Comparison of ENCODE assay signal across 25 cellular contexts in genomic region chr1:94666797-94667196, GRCh38.
"Had no signal": no experiment of that assay in that cellular context is flagged by ENCODE, and none has a peak within 500 bp of the region (broad histone marks: within the 10 kb centered on the region; RNA-seq: fewer than 3 reads in every experiment).

No MANE protein-coding gene starts in this region.

- FAIRE-seq: endothelial cell of umbilical vein, islet of Langerhans had no signal

- H3K36me3 ChIP-seq: ascending aorta, brain microvascular endothelial cell, left ventricle myocardium inferior, right lobe of liver, transverse colon had no signal

- H3K9me3 Mint-ChIP-seq: activated naive CD4-positive, alpha-beta T cell treated with anti-CD3 and anti-CD28 coated beads, Interleukin-2, amount 10 ng/mL, durations not matched to agents 7 days and 5 days; activated naive CD8-positive, alpha-beta T cell treated with anti-CD3 and anti-CD28 coated beads, Interleukin-2, amount 10 ng/mL, durations not matched to agents 7 days and 5 days; effector memory CD8-positive, alpha-beta T cell had no signal

- H3K4me1 Mint-ChIP-seq: activated naive CD4-positive, alpha-beta T cell treated with anti-CD3 and anti-CD28 coated beads, Interleukin-2, amount 10 ng/mL, durations not matched to agents 7 days and 5 days; activated naive CD8-positive, alpha-beta T cell treated with anti-CD3 and anti-CD28 coated beads, Interleukin-2, amount 10 ng/mL, durations not matched to agents 7 days and 5 days had no signal

- H3K4me1 ChIP-seq: ascending aorta, left ventricle myocardium inferior had no signal

- H3K4me3 ChIP-seq: ascending aorta, left ventricle myocardium inferior, lung, mucosa of descending colon, right lobe of liver, testis, transverse colon had no signal

- DNase-seq: activated CD4-positive, alpha-beta T cell treated with anti-CD3 and anti-CD28 coated beads for 4 hours; activated CD4-positive, alpha-beta T cell treated with anti-CD3 and anti-CD28 coated beads, Interleukin-2, amount 50 U/mL, for 4 hours; activated effector memory CD4-positive, alpha-beta T cell treated with Interleukin-2 at 50 U/mL for 16 hours; activated naive CD4-positive, alpha-beta T cell treated with anti-CD3 and anti-CD28 coated beads, Interleukin-2, amount 10 ng/mL, durations not matched to agents 7 days and 5 days; activated naive CD8-positive, alpha-beta T cell treated with anti-CD3 and anti-CD28 coated beads, Interleukin-2, amount 10 ng/mL, durations not matched to agents 7 days and 5 days; brain microvascular endothelial cell; caudate nucleus; cortex of kidney; effector memory CD8-positive, alpha-beta T cell; foreskin fibroblast; head of caudate nucleus; hippocampal formation; left ventricle myocardium inferior; mucosa of descending colon; right lobe of liver; stimulated activated CD4-positive, alpha-beta T cell treated with anti-CD3 and anti-CD28 coated beads, Interleukin-12 subunit alpha, Interleukin-12 subunit beta, amount 100 ng/mL, for 4 hours; stimulated activated CD4-positive, alpha-beta T cell treated with anti-CD3 and anti-CD28 coated beads, Interleukin-4, amount 100 ng/mL, for 1 hour; stimulated activated naive CD8-positive, alpha-beta T cell treated with anti-CD3 and anti-CD28 coated beads, Interleukin-15, Interleukin-2, amounts not matched to agents 100 U/mL and 50 U/mL, for 24 hours; testis; transverse colon had no signal

- H3K27ac Mint-ChIP-seq: activated naive CD4-positive, alpha-beta T cell treated with anti-CD3 and anti-CD28 coated beads, Interleukin-2, amount 10 ng/mL, durations not matched to agents 7 days and 5 days; activated naive CD8-positive, alpha-beta T cell treated with anti-CD3 and anti-CD28 coated beads, Interleukin-2, amount 10 ng/mL, durations not matched to agents 7 days and 5 days; effector memory CD8-positive, alpha-beta T cell; nephron had no signal

- H3K36me3 Mint-ChIP-seq: activated naive CD4-positive, alpha-beta T cell treated with anti-CD3 and anti-CD28 coated beads, Interleukin-2, amount 10 ng/mL, durations not matched to agents 7 days and 5 days; activated naive CD8-positive, alpha-beta T cell treated with anti-CD3 and anti-CD28 coated beads, Interleukin-2, amount 10 ng/mL, durations not matched to agents 7 days and 5 days had no signal

- H3K4me3 Mint-ChIP-seq: activated naive CD4-positive, alpha-beta T cell treated with anti-CD3 and anti-CD28 coated beads, Interleukin-2, amount 10 ng/mL, durations not matched to agents 7 days and 5 days; activated naive CD8-positive, alpha-beta T cell treated with anti-CD3 and anti-CD28 coated beads, Interleukin-2, amount 10 ng/mL, durations not matched to agents 7 days and 5 days; effector memory CD8-positive, alpha-beta T cell; nephron had no signal

- H3K27me3 ChIP-seq: ascending aorta, brain microvascular endothelial cell, right lobe of liver, testis, transverse colon had no signal

- ATAC-seq: effector memory CD8-positive, alpha-beta T cell; mucosa of descending colon; right lobe of liver; stimulated activated naive CD8-positive, alpha-beta T cell treated with anti-CD3 and anti-CD28 coated beads, Interleukin-15, Interleukin-2, amounts not matched to agents 100 U/mL and 50 U/mL, for 24 hours had no signal

- H3K9me3 ChIP-seq: ascending aorta, left ventricle myocardium inferior, mucosa of descending colon, right lobe of liver, testis, transverse colon had no signal

- H3K27ac ChIP-seq: ascending aorta, brain microvascular endothelial cell, left ventricle myocardium inferior, right lobe of liver, testis, transverse colon had no signal
